ENCODE assay signal across 10 cellular contexts in the genomic region with DNA sequence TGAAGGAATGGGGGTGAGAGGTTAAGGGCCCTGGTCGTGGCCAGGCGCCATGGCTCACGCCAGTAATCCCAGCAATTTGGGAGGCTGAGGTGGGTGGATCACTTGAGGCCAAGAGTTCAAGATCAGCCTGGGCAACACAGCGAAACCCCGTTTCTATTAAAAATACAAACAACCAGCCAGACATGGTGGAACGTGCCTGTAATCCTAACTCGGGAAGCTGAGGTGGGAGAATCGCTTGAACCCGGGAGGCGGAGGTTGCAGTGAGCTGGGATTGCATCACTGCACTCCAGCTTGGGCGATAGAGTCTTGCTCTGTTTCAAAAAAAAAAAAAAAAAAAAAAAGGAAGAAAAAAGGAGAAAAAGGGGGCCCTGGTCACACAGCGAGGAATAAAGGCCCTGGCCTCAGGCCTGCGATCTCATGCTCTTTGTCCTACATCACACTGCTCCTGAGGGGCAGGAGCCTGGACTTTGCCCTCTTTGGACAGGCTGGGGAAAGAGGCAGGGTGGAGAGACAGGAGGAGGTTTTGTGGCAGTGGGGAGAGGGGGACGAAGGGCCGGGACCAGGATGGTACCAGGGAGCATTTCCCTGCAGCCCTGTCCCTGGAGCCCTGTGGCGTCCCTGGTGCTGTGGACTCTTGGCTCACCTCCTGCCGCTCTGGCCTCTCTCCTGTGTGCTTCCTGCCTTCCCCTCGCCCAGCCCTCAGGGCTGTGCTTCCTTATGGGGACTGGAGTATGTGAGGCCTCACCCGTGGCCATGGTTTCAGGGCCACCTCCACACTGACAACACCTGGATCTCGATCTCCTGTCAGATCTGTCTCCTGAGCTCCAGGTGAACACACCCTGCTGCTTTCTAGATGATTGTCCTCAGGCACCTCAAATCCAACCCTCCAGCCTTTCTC. TPM values are rescaled to one million over a fixed set of nuclear protein-coding genes. Genes with fewer than 3 reads are reported as not detected.
DNase-seq lines count a peak whose midpoint lies in the region; ATAC-seq and TF ChIP-seq lines count a peak whose summit lies in the region.
"Had no signal": no experiment of that assay in that cellular context is flagged by ENCODE, and none has a peak within 500 bp of the region (broad histone marks: within the 10 kb centered on the region; RNA-seq: fewer than 3 reads in every experiment).

No MANE protein-coding gene starts in this region.

- H3K4me3 ChIP-seq in NB4 (ENCODE audit: low read depth, low read length), result no peak overlapping the region
- peak overlapping the region; percentile 16 to 35 for H3K4me3 ChIP-seq in duodenal mucosa (ENCODE audit: low read depth in 1 of 2, low read length in 2 of 2)
- no peak overlapping the region for H3K4me3 ChIP-seq in SK-N-SH (ENCODE audit: low read depth in 2 of 2, low read length in 1 of 2)

- no peaks in the 10 kb centered on the region for H3K36me3 Mint-ChIP-seq in naive B cell

- no peak for TF ChIP-seq EP300 in SK-N-SH (IDR thresholded peaks at IDR 0.05; ENCODE audit: borderline replicate concordance in 1 of 2, low read depth in 1 of 2, low read length in 1 of 2)

- POLR2A ChIA-PET in SK-N-SH (lab: Yijun Ruan, JAX), result no interaction called here

- no peak for TF ChIP-seq RAD21 in SK-N-SH (IDR thresholded peaks at IDR 0.05; ENCODE audit: low read length)

- no peaks in the 10 kb centered on the region for H3K9me3 Mint-ChIP-seq in naive B cell

- H3K27ac ChIP-seq in duodenal mucosa (ENCODE audit: low read depth, low read length), result peak overlapping the region; percentile 83
- no peak overlapping the region for H3K27ac ChIP-seq in SK-N-SH (ENCODE audit: low read depth in 2 of 2, low read length in 1 of 2)
- H3K27ac ChIP-seq: brain microvascular endothelial cell had no signal

- TF ChIP-seq POLR2A in NB4 (IDR thresholded peaks at IDR 0.05; ENCODE audit: extremely low read depth, insufficient read length), result no peak

- H4K20me1 ChIP-seq in SK-N-SH (ENCODE audit: insufficient read depth), result no peaks in the 10 kb centered on the region

- H3K9me2 ChIP-seq in SK-N-SH, result no peaks in the 10 kb centered on the region

- ATAC-seq in naive B cell (ENCODE audit: low read depth in 2 of 2), result no peak

- WGBS in SK-N-SH (ENCODE audit: low lambda C conversion rate), result 89% methylated on average over 20 of the region's 20 CpGs

- H3K79me2 ChIP-seq in SK-N-SH (ENCODE audit: insufficient read depth), result no peaks in the 10 kb centered on the region

- H2AFZ ChIP-seq in SK-N-SH (ENCODE audit: low read depth), result no peak overlapping the region

- H3K4me1 Mint-ChIP-seq in naive B cell, result peaks cover 34 to 54% (median 46%) of the 10 kb centered on the region in 3 donors

- H3K9ac ChIP-seq in duodenal mucosa (ENCODE audit: low read depth in 1 of 2, low read length in 2 of 2), result peak overlapping the region; percentile 48 to 54
- H3K9ac ChIP-seq in SK-N-SH, result no peak overlapping the region

- CTCF ChIA-PET in SK-N-SH (lab: Yijun Ruan, JAX), result interaction anchor here (0.6 to 6.2 kb wide), 8 partner anchors 9 to 106 kb away, joined by 3 to 45 read pairs (median 4); a partner anchor contains a TSS

- TF ChIP-seq CTCF in NB4 (IDR thresholded peaks at IDR 0.05; ENCODE audit: low read depth, low read length), result no peak
- no peak for TF ChIP-seq CTCF in SK-N-SH (IDR thresholded peaks at IDR 0.05)

- no peaks in the 10 kb centered on the region for H3F3A ChIP-seq in SK-N-SH (replicated peaks; ENCODE audit: insufficient read depth)

- DNase-seq in Ammon's horn (ENCODE audit: low spot score) (peak; percentile 37), NB4 (ENCODE audit: low read depth) (peak; percentile 45), naive B cell (no peak), anterior cingulate cortex (lab: John Stamatoyannopoulos, UW) (no peak), NCI-H82 treated with DMSO at 0.1 percent for 48 hours (lab: John Stamatoyannopoulos, UW; ENCODE audit: unreplicated experiment) (no peak), SK-N-SH (no peak), GM03348 (ENCODE audit: low spot score) (no peak)
- DNase-seq: activated CD4-positive, alpha-beta T cell treated with anti-CD3 and anti-CD28 coated beads, Interleukin-2, amount 50 U/mL, for 4 hours; brain microvascular endothelial cell had no signal

- H3K36me3 ChIP-seq in duodenal mucosa (ENCODE audit: control insufficient read depth in 1 of 2, insufficient read depth in 2 of 2, low read length in 2 of 2) (no peaks in the 10 kb centered on the region), SK-N-SH (replicated peaks in 1 of 2; ENCODE audit: control insufficient read depth in 1 of 2, insufficient read depth in 2 of 2, low read length in 1 of 2) (no peaks in the 10 kb centered on the region)
- H3K36me3 ChIP-seq: brain microvascular endothelial cell had no signal

- H3K9me3 ChIP-seq in duodenal mucosa (ENCODE audit: control insufficient read depth in 1 of 2, low read length in 2 of 2), result no peaks in the 10 kb centered on the region
- H3K9me3 ChIP-seq in SK-N-SH, result no peaks in the 10 kb centered on the region

- no peaks in the 10 kb centered on the region for H3K27me3 ChIP-seq in duodenal mucosa (ENCODE audit: control insufficient read depth in 1 of 2, insufficient read depth in 2 of 2, low read length in 2 of 2)
- no peaks in the 10 kb centered on the region for H3K27me3 ChIP-seq in SK-N-SH (ENCODE audit: insufficient read depth)
- H3K27me3 ChIP-seq: brain microvascular endothelial cell had no signal

- no peaks in the 10 kb centered on the region for H3K27me3 Mint-ChIP-seq in naive B cell

- H3K4me3 Mint-ChIP-seq in naive B cell, result peak overlapping the region in 4 of 8 donors; percentile 32 to 72 (median 42)

- H3K4me1 ChIP-seq in duodenal mucosa (ENCODE audit: control insufficient read depth in 1 of 2, insufficient read depth in 2 of 2, low read length in 2 of 2) (peaks cover 15 to 20% of the 10 kb centered on the region in 2 donors), SK-N-SH (ENCODE audit: control insufficient read depth in 1 of 2, insufficient read depth in 2 of 2, low read depth in 1 of 2, low read length in 1 of 2) (no peaks in the 10 kb centered on the region)

- no peak overlapping the region for H3K4me2 ChIP-seq in SK-N-SH

- peak overlapping the region in 5 of 6 donors; percentile 82 to 93 (median 86) for H3K27ac Mint-ChIP-seq in naive B cell

TF ChIP-seq in SK-N-SH, 30 proteins besides CTCF, POLR2A, EP300 and RAD21:
- TF ChIP-seq NFIC (IDR thresholded peaks at IDR 0.05; ENCODE audit: borderline replicate concordance), result no peak

RNA-seq across cellular contexts. Expression of a gene that starts 19.7 kb away (rescaled TPM):
- polyA plus RNA-seq in naive B cell (ENCODE audit: low read depth in 6 of 6) (10 to 100 TPM; 26.1 to 41.8 (median 31.3) TPM), SK-N-SH (2012; rRNA removed) (11.7 and 13.2 TPM in 2 replicates)
- 7.0 and 10.2 TPM in 2 replicates for polyA plus RNA-seq in SK-N-SH (2012; cell fraction: cytosol; rRNA removed)
- polyA plus RNA-seq in SK-N-SH (2012; cell fraction: nucleus; rRNA removed), result 14.6 and 19.1 TPM in 2 replicates

RNA-seq across cellular contexts. Expression of a gene that starts 38.0 kb away (rescaled TPM):
- polyA plus RNA-seq in naive B cell (ENCODE audit: low read depth in 6 of 6) (100 to 1,000 TPM in 5 of 6 donors, 10 to 100 TPM in 1; 95.1 to 133 (median 105) TPM), SK-N-SH (2012; rRNA removed) (65.4 and 70.0 TPM in 2 replicates)
- 43.0 and 58.4 TPM in 2 replicates for polyA plus RNA-seq in SK-N-SH (2012; cell fraction: cytosol; rRNA removed)
- polyA plus RNA-seq in SK-N-SH (2012; cell fraction: nucleus; rRNA removed), result 41.0 and 49.6 TPM in 2 replicates

RNA-seq across cellular contexts. Expression of a gene that starts 47.3 kb away (rescaled TPM):
- polyA plus RNA-seq in naive B cell (ENCODE audit: low read depth in 6 of 6) (100 to 1,000 TPM in 1 of 6 donors, 10 to 100 TPM in 5; 70.1 to 103 (median 94.4) TPM), SK-N-SH (2012; rRNA removed) (82.8 and 90.4 TPM in 2 replicates)
- 77.5 and 82.2 TPM in 2 replicates for polyA plus RNA-seq in SK-N-SH (2012; cell fraction: cytosol; rRNA removed)
- polyA plus RNA-seq in SK-N-SH (2012; cell fraction: nucleus; rRNA removed), result 74.4 and 85.5 TPM in 2 replicates

RNA-seq across cellular contexts. Expression of a gene that starts 47.6 kb away (rescaled TPM):
- polyA plus RNA-seq in naive B cell (ENCODE audit: low read depth in 6 of 6) (10 to 100 TPM in 5 of 6 donors, 1 to 10 TPM in 1; 4.5 to 31.6 (median 13.7) TPM), SK-N-SH (2012; rRNA removed) (42.5 and 43.7 TPM in 2 replicates)
- polyA plus RNA-seq in SK-N-SH (2012; cell fraction: cytosol; rRNA removed), result 13.3 and 21.1 TPM in 2 replicates
- polyA plus RNA-seq in SK-N-SH (2012; cell fraction: nucleus; rRNA removed), result 183 and 203 TPM in 2 replicates

Comparison
In these comparisons a context has a peak if more than half of its experiments do, and no peak if none do; other contexts are left out.
1. DNase-seq: peak in Ammon's horn (single experiment) and NB4 (single experiment); none in naive B cell (single experiment), anterior cingulate cortex (0 of 58), NCI-H82 treated with DMSO at 0.1 percent for 48 hours (single experiment), SK-N-SH (single experiment) and GM03348 (single experiment).
2. H3K4me3 ChIP-seq: peak in duodenal mucosa (2 of 2); none in NB4 (single experiment) and SK-N-SH (0 of 2).